8 cellular contexts compared by ENCODE assay signal in the genomic region with DNA sequence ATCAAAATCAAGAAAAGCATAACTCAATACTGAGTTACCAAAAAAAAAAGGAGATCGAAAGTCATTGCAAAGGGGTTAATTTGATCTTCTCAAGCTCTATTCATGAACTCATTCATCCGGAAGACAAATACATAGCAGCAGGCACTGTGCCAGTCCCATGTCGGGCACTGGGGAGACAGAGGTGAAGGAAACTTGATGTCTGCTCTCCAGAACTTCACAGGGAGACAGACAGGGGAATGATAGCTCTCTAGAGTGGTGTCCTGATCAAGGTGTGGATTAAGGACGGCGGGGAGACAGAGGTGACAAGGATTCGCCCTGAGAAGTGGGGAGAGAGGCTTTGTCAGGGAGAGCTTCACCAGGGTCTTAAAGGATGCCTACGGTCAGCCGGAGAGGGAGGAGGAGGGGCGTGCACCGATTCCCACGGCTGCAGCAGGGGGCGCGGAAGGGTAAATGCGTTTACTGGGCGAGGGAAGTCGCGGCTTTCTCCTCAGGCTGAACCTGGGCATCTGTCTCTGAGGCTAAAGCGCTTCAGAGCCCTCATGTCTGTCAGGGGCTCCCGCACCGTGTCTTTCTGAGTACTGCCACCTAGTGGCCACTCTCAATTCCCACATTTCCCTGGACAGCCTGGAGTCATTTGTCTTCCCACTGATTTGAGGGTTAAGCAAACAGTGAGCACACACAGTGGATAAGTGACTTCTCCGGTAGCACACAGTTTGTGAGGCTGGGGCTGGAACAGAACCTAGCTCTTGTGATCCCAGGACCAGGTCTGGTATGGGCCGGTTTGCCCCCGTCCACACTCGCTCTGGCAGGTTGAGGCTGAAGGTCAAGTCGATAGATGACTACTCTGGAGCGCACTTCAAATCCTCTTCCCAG.
A peak's percentile ranks its signal among the peaks of the same experiment; 100 is the strongest.
DNase-seq lines count a peak whose midpoint lies in the region; ATAC-seq and TF ChIP-seq lines count a peak whose summit lies in the region.

No MANE protein-coding gene starts in this region.

- peak; percentile 78 for DNase-seq in AG10803 (ENCODE audit: low read depth)
- peak; percentile 89 for DNase-seq in NCI-H748 (lab: John Stamatoyannopoulos, UW; ENCODE audit: unreplicated experiment)
- peak; percentile 78 for DNase-seq in activated CD8-positive, alpha-beta T cell treated with anti-CD3 and anti-CD28 coated beads for 36 hours
- DNase-seq in effector memory CD4-positive, alpha-beta T cell, result peak; percentile 38 to 55 (median 46)
- DNase-seq in mesothelial cell of epicardium (ENCODE audit: low spot score in 2 of 2, unreplicated experiment in 2 of 2), result peak; percentile 45 to 78
- peak; percentile 24 for DNase-seq in stimulated activated CD8-positive, alpha-beta memory T cell treated with anti-CD3 and anti-CD28 coated beads, Interleukin-15, amount 100 ng/mL, for 24 hours (ENCODE audit: low read depth)

- no peaks in the 10 kb centered on the region for H3K4me1 ChIP-seq in effector memory CD4-positive, alpha-beta T cell (ENCODE audit: control insufficient read depth, insufficient read depth, low read length, poor library complexity, severe bottlenecking)

- H3K36me3 ChIP-seq in effector memory CD4-positive, alpha-beta T cell (ENCODE audit: control insufficient read depth, insufficient read depth, low read length), result no peaks in the 10 kb centered on the region

- H3K4me1 Mint-ChIP-seq in activated CD8-positive, alpha-beta T cell treated with anti-CD3 and anti-CD28 coated beads for 36 hours (ENCODE audit: low read depth), result peaks cover 5% of the 10 kb centered on the region
- peaks cover 13% of the 10 kb centered on the region for H3K4me1 Mint-ChIP-seq in mesothelial cell of epicardium

- no peaks in the 10 kb centered on the region for H3K9me3 Mint-ChIP-seq in activated CD8-positive, alpha-beta T cell treated with anti-CD3 and anti-CD28 coated beads for 36 hours
- H3K9me3 Mint-ChIP-seq in mesothelial cell of epicardium, result peaks cover 13% of the 10 kb centered on the region

- peak overlapping the region; percentile 60 for H3K4me3 ChIP-seq in AG10803 (ENCODE audit: low read length)
- peak overlapping the region; percentile 48 for H3K4me3 ChIP-seq in effector memory CD4-positive, alpha-beta T cell (ENCODE audit: insufficient read depth, low read depth, low read length, poor library complexity, severe bottlenecking)

- ATAC-seq in GM19025 (IDR thresholded peaks at IDR 0.05; ENCODE audit: low read depth, unreplicated experiment) (peak; percentile 82), HG03565 (IDR thresholded peaks at IDR 0.05; ENCODE audit: unreplicated experiment) (peak; percentile 70)
- ATAC-seq in activated CD8-positive, alpha-beta T cell treated with anti-CD3 and anti-CD28 coated beads for 36 hours, result peak; percentile 89

- no peak overlapping the region for H3K27ac Mint-ChIP-seq in activated CD8-positive, alpha-beta T cell treated with anti-CD3 and anti-CD28 coated beads for 36 hours
- peak overlapping the region; percentile 48 for H3K27ac Mint-ChIP-seq in mesothelial cell of epicardium

- intact Hi-C loops in activated CD8-positive, alpha-beta T cell treated with anti-CD3 and anti-CD28 coated beads for 36 hours (cut with micrococcal nuclease), result loop anchor here (1.0 to 2.0 kb wide), 2 partner anchors 218 to 246 kb away; no protein-coding TSS in a partner anchor

- peak overlapping the region; percentile 62 for H3K4me3 Mint-ChIP-seq in activated CD8-positive, alpha-beta T cell treated with anti-CD3 and anti-CD28 coated beads for 36 hours
- H3K4me3 Mint-ChIP-seq in mesothelial cell of epicardium, result peak overlapping the region; percentile 70

- no peaks in the 10 kb centered on the region for H3K36me3 Mint-ChIP-seq in activated CD8-positive, alpha-beta T cell treated with anti-CD3 and anti-CD28 coated beads for 36 hours (ENCODE audit: low read depth)
- H3K36me3 Mint-ChIP-seq in mesothelial cell of epicardium, result peaks cover 7% of the 10 kb centered on the region

- CTCF ChIA-PET in activated CD8-positive, alpha-beta T cell treated with anti-CD3 and anti-CD28 coated beads for 36 hours (lab: Charles Lee), result interaction anchor here (0.6 to 10.1 kb wide), 54 partner anchors 8 to 676 kb away, joined by 3 to 348 read pairs (median 4); no protein-coding TSS in a partner anchor

- POLR2A ChIA-PET in activated CD8-positive, alpha-beta T cell treated with anti-CD3 and anti-CD28 coated beads for 36 hours (lab: Charles Lee), result interaction anchor here (0.6 to 0.9 kb wide), 2 partner anchors 89 to 225 kb away, joined by 3 to 4 read pairs; no protein-coding TSS in a partner anchor

- TF ChIP-seq CTCF in AG10803 (conservative IDR thresholded peaks at IDR 0.05; ENCODE audit: low read length) (peak; percentile 88), mesothelial cell of epicardium (IDR thresholded peaks at IDR 0.05; ENCODE audit: unreplicated experiment) (peak; percentile 92)
- peak; percentile 86 for TF ChIP-seq CTCF in activated CD8-positive, alpha-beta T cell treated with anti-CD3 and anti-CD28 coated beads for 36 hours (IDR thresholded peaks at IDR 0.05)

- peaks cover 12% of the 10 kb centered on the region for H3K27me3 Mint-ChIP-seq in activated CD8-positive, alpha-beta T cell treated with anti-CD3 and anti-CD28 coated beads for 36 hours
- peaks cover 13% of the 10 kb centered on the region for H3K27me3 Mint-ChIP-seq in mesothelial cell of epicardium (ENCODE audit: low read depth)

- H3K9me3 ChIP-seq in effector memory CD4-positive, alpha-beta T cell (ENCODE audit: control insufficient read depth, low read length), result no peaks in the 10 kb centered on the region

- no peaks in the 10 kb centered on the region for H3K27me3 ChIP-seq in effector memory CD4-positive, alpha-beta T cell (replicated peaks; ENCODE audit: control insufficient read depth, insufficient read depth, low read length, poor library complexity, severe bottlenecking)

- no peak overlapping the region for H3K27ac ChIP-seq in effector memory CD4-positive, alpha-beta T cell (ENCODE audit: insufficient read depth, low read length, poor library complexity, severe bottlenecking)

Comparison
In these comparisons a context has a peak if more than half of its experiments do, and no peak if none do; other contexts are left out.
1. DNase-seq: peak in every context shown above with its lines; median percentile 89 in NCI-H748; 78 in AG10803; 78 in activated CD8-positive, alpha-beta T cell treated with anti-CD3 and anti-CD28 coated beads for 36 hours; 62 in mesothelial cell of epicardium; 46 in effector memory CD4-positive, alpha-beta T cell; 24 in stimulated activated CD8-positive, alpha-beta memory T cell treated with anti-CD3 and anti-CD28 coated beads, Interleukin-15, amount 100 ng/mL, for 24 hours.